ENCODE assay signal across 11 cellular contexts in the genomic region with DNA sequence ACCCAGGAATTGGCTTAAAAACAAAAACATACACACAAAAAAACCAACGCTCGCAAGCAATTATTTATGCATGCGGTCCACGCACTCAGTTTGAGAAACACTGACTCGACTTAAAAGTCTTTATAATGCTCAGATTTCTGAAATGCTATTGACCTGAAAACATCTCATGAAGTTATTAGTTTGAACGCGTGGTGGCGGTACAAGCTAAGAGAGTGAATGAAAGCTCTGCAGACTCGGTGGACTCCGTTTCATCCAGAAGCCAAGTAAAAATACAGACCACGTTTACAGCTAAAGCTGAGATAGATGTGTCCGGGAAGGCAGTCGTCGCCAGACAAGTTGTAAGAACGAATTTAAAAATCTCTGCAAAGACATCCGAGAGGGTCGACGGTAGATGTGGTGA. TPM values are rescaled to one million over a fixed set of nuclear protein-coding genes. Genes with fewer than 3 reads are reported as not detected.
DNase-seq lines count a peak whose midpoint lies in the region; ATAC-seq, FAIRE-seq and TF ChIP-seq lines count a peak whose summit lies in the region.
"Had no signal": no experiment of that assay in that cellular context is flagged by ENCODE, and none has a peak within 500 bp of the region (broad histone marks: within the 10 kb centered on the region; RNA-seq: fewer than 3 reads in every experiment).

A gene (plus strand): TSS at position 246 of the 400 bp plus-strand sequence. CDS start 201 bp downstream, outside the sequence.

- intact Hi-C loops in HepG2 (cut with micrococcal nuclease; ENCODE audit: unreplicated experiment) (loop anchor here (2.0 kb wide), 2 partner anchors 55 to 65 kb away; a partner anchor contains a TSS), right lobe of liver (cut with DNase I) (no loop called here), Panc1 (cut with micrococcal nuclease; ENCODE audit: unreplicated experiment) (no loop called here)

- TF ChIP-seq EP300 in HepG2 (IDR thresholded peaks at IDR 0.05; ENCODE audit: low read depth in 2 of 2, low read length in 2 of 2): no peak
- no peak for TF ChIP-seq EP300 in HepG2 (CRISPR knock-in tag; IDR thresholded peaks at IDR 0.05; ENCODE audit: borderline replicate concordance)

- 7% methylated on average over 17 of the region's 18 CpGs for WGBS in HepG2 (ENCODE audit: low lambda C conversion rate)
- 11% methylated on average over 18 of the region's 18 CpGs for WGBS in right lobe of liver (ENCODE audit: insufficient coverage, low coverage, low lambda C conversion rate, missing lambda C conversion rate)

- TF ChIP-seq CTCF in HepG2 (CRISPR knock-in tag; IDR thresholded peaks at IDR 0.05) (peak; percentile 72), right lobe of liver (IDR thresholded peaks at IDR 0.05) (peak in 1 of 4 donors; percentile 14), Panc1 (IDR thresholded peaks at IDR 0.05) (peak; percentile 69)

- H3K9ac ChIP-seq in HepG2 (ENCODE audit: insufficient read depth, low read depth, low read length): no peak within 1 kb of the TSS

- peaks cover 0 to 10% of the 10 kb centered on the region in 2 experiments; a peak in 1 of 5 replicates for H3K27me3 ChIP-seq in HepG2 (ENCODE audit: control insufficient read depth in 1 of 2, insufficient read depth in 2 of 2, low read length in 2 of 2)
- H3K27me3 ChIP-seq in right lobe of liver: peaks cover 0 to 5% of the 10 kb centered on the region in 2 donors
- H3K27me3 ChIP-seq in Panc1 (ENCODE audit: control insufficient read depth, insufficient read depth, low read length): no peaks in the 10 kb centered on the region

- in situ Hi-C loops in HepG2 (cut with HindIII; ENCODE audit: extremely low pct_ligation_motif_present, low pct_unique_long_range_greater_than_20kb): no loop called here
- in situ Hi-C loops in Panc1 (cut with HindIII; ENCODE audit: low pct_unique_long_range_greater_than_20kb, low sequenced_read_pairs): no loop called here

- CTCF ChIA-PET in HepG2 (lab: Yijun Ruan, JAX; ENCODE audit: low intra/inter-chr PET ratio, low total read pairs): interaction anchor here (0.7 to 1.2 kb wide), 2 partner anchors 29 to 414 kb away, joined by 3 read pairs; no protein-coding TSS in a partner anchor
- CTCF ChIA-PET in Panc1 (lab: Charles Lee): no interaction called here

- H3K9me3 ChIP-seq in HepG2 (ENCODE audit: low read length) (no peaks in the 10 kb centered on the region), right lobe of liver (no peaks in the 10 kb centered on the region), Panc1 (ENCODE audit: control insufficient read depth, insufficient read depth, low read depth, low read length) (no peaks in the 10 kb centered on the region)

- H3K36me3 ChIP-seq in HepG2 (replicated peaks in 1 of 2; ENCODE audit: control insufficient read depth in 1 of 2, insufficient read depth in 2 of 2, low read length in 2 of 2) (no peaks in the 10 kb centered on the region), right lobe of liver (no peaks in the 10 kb centered on the region), Panc1 (ENCODE audit: control insufficient read depth, insufficient read depth, low read length) (no peaks in the 10 kb centered on the region)

- no peaks in the 10 kb centered on the region for H3K79me2 ChIP-seq in HepG2 (ENCODE audit: insufficient read depth, low read length)

- H3K4me3 ChIP-seq in HepG2 (replicated peaks in 1 of 3; ENCODE audit: insufficient read depth in 1 of 3, low read depth in 2 of 3, low read length in 3 of 3) (peak within 1 kb of the TSS in 2 of 3 experiments; percentile 18 to 47; a peak in 2 of 6 replicates), right lobe of liver (no peak within 1 kb of the TSS), Panc1 (ENCODE audit: low read depth in 2 of 2, low read length in 2 of 2) (peak within 1 kb of the TSS; percentile 39 to 45)

- FAIRE-seq in HepG2 (lab: Jason Lieb, UNC) (peak; percentile 4), urothelium cell line (lab: Jason Lieb, UNC) (no peak)
- FAIRE-seq: D721Med had no signal

- BruUV-seq in HepG2 (replicated peaks; lab: Mats Ljungman, UMichigan) (no TSS peak), Panc1 (replicated peaks; lab: Mats Ljungman, UMichigan) (no TSS peak)

- peak; percentile 42; the same call in 1 of the 2 replicates for TF ChIP-seq RAD21 in HepG2 (CRISPR knock-in tag; IDR thresholded peaks at IDR 0.05)

- TF ChIP-seq POLR2A in HepG2 (IDR thresholded peaks at IDR 0.05; ENCODE audit: insufficient read depth in 1 of 2, low read depth in 2 of 2, low read length in 2 of 2) (no peak), right lobe of liver (IDR thresholded peaks at IDR 0.05) (no peak)

- ATAC-seq in HepG2 (peak; percentile 90), right lobe of liver (no peak), Panc1 (peak; percentile 87), GM21717 (IDR thresholded peaks at IDR 0.05; ENCODE audit: unreplicated experiment) (no peak)

- DNase-seq in HepG2 (ENCODE audit: low spot score): peak; percentile 56
- no peak for DNase-seq in right lobe of liver
- DNase-seq in Panc1 (ENCODE audit: low read depth, low spot score): no peak
- DNase-seq in fibroblast of peridontal ligament (ENCODE audit: extremely low read depth): peak; percentile 2
- peak; percentile 20 for DNase-seq in urothelium cell line (ENCODE audit: low spot score)
- no peak for DNase-seq in middle frontal gyrus (ENCODE audit: extremely low spot score, low spot score)
- no peak for DNase-seq in NCI-H2081 (lab: John Stamatoyannopoulos, UW)
- DNase-seq: NCI-H774; stimulated activated CD4-positive, alpha-beta T cell treated with anti-CD3 and anti-CD28 coated beads, Interleukin-4, amount 100 ng/mL, for 24 hours had no signal

- peaks cover 7% of the 10 kb centered on the region; the same call in 1 of the 2 replicates for H3K4me1 ChIP-seq in HepG2 (ENCODE audit: insufficient read depth, low read length)
- H3K4me1 ChIP-seq in right lobe of liver: no peaks in the 10 kb centered on the region
- H3K4me1 ChIP-seq in Panc1 (ENCODE audit: control insufficient read depth, insufficient read depth, low read length): no peaks in the 10 kb centered on the region

- POLR2A ChIA-PET in HepG2 (lab: Yijun Ruan, JAX): no interaction called here
- POLR2A ChIA-PET in Panc1 (lab: Charles Lee): no interaction called here

- H4K20me1 ChIP-seq in HepG2 (ENCODE audit: insufficient read depth, low read length): no peaks in the 10 kb centered on the region

- H3K27ac ChIP-seq in HepG2 (ENCODE audit: extremely low read length, insufficient read depth, low read length) (no peak within 1 kb of the TSS), right lobe of liver (no peak within 1 kb of the TSS), Panc1 (ENCODE audit: low read length) (no peak within 1 kb of the TSS)

- peak within 1 kb of the TSS; percentile 64 for H2AFZ ChIP-seq in HepG2 (ENCODE audit: low read length)

- peak within 1 kb of the TSS; percentile 67 for H3K4me2 ChIP-seq in HepG2 (ENCODE audit: low read depth, low read length)

TF ChIP-seq in HepG2, 621 proteins besides CTCF, POLR2A, EP300 and RAD21 (continues in another document):
- TF ChIP-seq SP4 (CRISPR knock-in tag; IDR thresholded peaks at IDR 0.05): no peak
- TF ChIP-seq TBX3 (IDR thresholded peaks at IDR 0.05; ENCODE audit: borderline replicate concordance): no peak
- TF ChIP-seq, protein P1, sequence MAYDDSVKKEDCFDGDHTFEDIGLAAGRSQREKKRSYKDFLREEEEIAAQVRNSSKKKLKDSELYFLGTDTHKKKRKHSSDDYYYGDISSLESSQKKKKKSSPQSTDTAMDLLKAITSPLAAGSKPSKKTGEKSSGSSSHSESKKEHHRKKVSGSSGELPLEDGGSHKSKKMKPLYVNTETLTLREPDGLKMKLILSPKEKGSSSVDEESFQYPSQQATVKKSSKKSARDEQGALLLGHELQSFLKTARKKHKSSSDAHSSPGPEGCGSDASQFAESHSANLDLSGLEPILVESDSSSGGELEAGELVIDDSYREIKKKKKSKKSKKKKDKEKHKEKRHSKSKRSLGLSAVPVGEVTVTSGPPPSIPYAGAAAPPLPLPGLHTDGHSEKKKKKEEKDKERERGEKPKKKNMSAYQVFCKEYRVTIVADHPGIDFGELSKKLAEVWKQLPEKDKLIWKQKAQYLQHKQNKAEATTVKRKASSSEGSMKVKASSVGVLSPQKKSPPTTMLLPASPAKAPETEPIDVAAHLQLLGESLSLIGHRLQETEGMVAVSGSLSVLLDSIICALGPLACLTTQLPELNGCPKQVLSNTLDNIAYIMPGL (CRISPR knock-in tag; IDR thresholded peaks at IDR 0.05; ENCODE audit: borderline replicate concordance in 1 of 2, low read depth in 1 of 2): peak in 1 of 2 experiments; percentile 73; a peak in 2 of 4 replicates
- TF ChIP-seq MED1 (CRISPR knock-in tag; IDR thresholded peaks at IDR 0.05): no peak
- TF ChIP-seq KLF12 (CRISPR knock-in tag; IDR thresholded peaks at IDR 0.05; ENCODE audit: borderline replicate concordance): no peak
- no peak for TF ChIP-seq IKZF1 (IDR thresholded peaks at IDR 0.05)

RNA-seq across cellular contexts. Expression of the gene that starts here (rescaled TPM):
- 0.04 TPM in 1 of 2 replicates, not detected in the other for total RNA-seq in HepG2 (2016; rRNA removed; fragmentation: Illumina TruSeq; extraction: Trizol)
- total RNA-seq in HepG2 (2016; cell fraction: cytosol; rRNA removed; fragmentation: Illumina TruSeq; extraction: Trizol; ENCODE audit: low read depth): not detected in 2 replicates
- total RNA-seq in HepG2 (2016; cell fraction: insoluble cytoplasmic fraction; rRNA removed; fragmentation: Illumina TruSeq; extraction: Trizol): 0.04 TPM in 1 of 2 replicates, not detected in the other
- not detected in 2 replicates for total RNA-seq in HepG2 (2016; cell fraction: membrane; rRNA removed; fragmentation: Illumina TruSeq; extraction: Trizol)
- 0.13 TPM in 1 of 2 replicates, not detected in the other for total RNA-seq in HepG2 (2016; cell fraction: nucleus; rRNA removed; fragmentation: Illumina TruSeq; extraction: Trizol)
- 0.01 TPM in 1 of 2 replicates, not detected in the other for polyA plus RNA-seq in HepG2 (2011; rRNA removed)
- 0.01 and 0.04 TPM in 2 replicates for polyA plus RNA-seq in HepG2 (2011; cell fraction: cytosol; rRNA removed)
- polyA plus RNA-seq in HepG2 (2011; cell fraction: nucleus; rRNA removed): 0.05 and 0.18 TPM in 2 replicates
- 0.05 and 0.20 TPM in 2 replicates for polyA plus RNA-seq in HepG2 (2012)
- not detected in 2 replicates for polyA plus RNA-seq in HepG2 (2016; cell fraction: cytosol; fragmentation: Illumina TruSeq; extraction: Trizol; ENCODE audit: low read depth)
- not detected in 2 replicates for polyA plus RNA-seq in HepG2 (2016; cell fraction: insoluble cytoplasmic fraction; fragmentation: Illumina TruSeq; extraction: Trizol; ENCODE audit: low read depth)
- not detected in 2 replicates for polyA plus RNA-seq in HepG2 (2016; cell fraction: membrane; fragmentation: Illumina TruSeq; extraction: Trizol; ENCODE audit: low read depth)
- polyA plus RNA-seq in HepG2 (2016; cell fraction: nucleus; fragmentation: Illumina TruSeq; extraction: Trizol; ENCODE audit: insufficient read depth, low read depth): 0.13 and 0.18 TPM in 2 replicates
- not detected in 2 replicates for polyA minus RNA-seq in HepG2 (2011; rRNA and poly(A)+ RNA removed; ENCODE audit: low replicate concordance)
- not detected in 2 replicates for polyA minus RNA-seq in HepG2 (2011; cell fraction: cytosol; rRNA and poly(A)+ RNA removed)
- polyA minus RNA-seq in HepG2 (2011; cell fraction: nucleus; rRNA and poly(A)+ RNA removed): not detected in 2 replicates
- under 1 TPM in 4 of 6 experiments, not detected in 2; 0.06 to 0.16 (median 0.12) TPM for total RNA-seq in right lobe of liver
- 1.9 TPM for total RNA-seq in Panc1 (2021; ENCODE audit: unreplicated experiment)
- polyA plus RNA-seq in Panc1 (2012; ENCODE audit: insufficient read length): 2.4 TPM

Comparison
In these comparisons a context has a peak if more than half of its experiments do, and no peak if none do; other contexts are left out.
1. Peak in DNase-seq, ATAC-seq, H3K4me3 ChIP-seq and H3K4me2 ChIP-seq in HepG2; RNA of the gene not detected or under 1 TPM.
2. DNase-seq: peak in fibroblast of peridontal ligament (single experiment) and urothelium cell line (single experiment); none in right lobe of liver (0 of 3), Panc1 (single experiment), middle frontal gyrus (single experiment) and NCI-H2081 (0 of 2).
3. H3K4me3 ChIP-seq: peak in Panc1 (2 of 2); none in right lobe of liver (0 of 3).